ENCODE assay signal across 1 cellular context in the genomic region with DNA sequence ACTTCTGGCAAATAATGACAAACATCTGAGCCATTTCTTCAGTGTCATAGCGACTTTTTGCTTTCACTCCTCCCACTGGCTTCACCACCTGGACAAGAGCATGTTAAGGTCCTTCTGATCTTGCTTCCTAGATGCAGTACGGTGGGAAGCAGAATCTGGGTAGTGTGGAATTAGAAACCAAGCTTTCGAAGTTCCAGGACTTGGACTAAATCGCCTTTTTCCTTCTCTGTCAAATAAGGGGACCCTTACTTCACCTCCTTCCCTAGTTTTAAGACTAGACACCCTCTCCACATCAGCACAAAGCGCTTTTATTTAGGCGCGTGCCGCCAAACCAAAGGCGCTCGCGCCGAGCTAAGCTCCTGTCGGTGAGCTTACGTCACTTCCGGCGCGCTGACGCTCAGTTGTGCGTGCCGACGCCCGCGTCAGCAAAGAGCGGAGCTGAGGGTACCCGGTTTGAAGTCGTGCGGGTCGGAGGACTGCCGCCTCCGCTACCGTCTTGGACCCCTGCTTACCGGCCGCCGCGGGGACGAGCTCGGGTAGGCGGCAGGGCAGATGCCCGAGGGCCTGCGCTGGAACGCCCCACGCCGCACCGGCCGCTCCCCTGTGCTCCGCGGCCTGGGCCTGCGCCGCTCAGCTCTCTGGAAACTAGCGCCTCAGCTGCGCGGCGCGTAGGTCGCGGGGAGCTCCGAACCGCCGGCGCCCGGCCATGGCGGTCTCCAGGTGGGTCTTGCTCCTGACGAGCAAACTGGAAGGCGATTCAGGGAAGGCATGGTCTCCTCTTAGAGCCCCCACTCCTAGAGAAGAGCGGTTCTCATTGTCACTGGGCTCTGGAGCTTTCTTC.
TF ChIP-seq lines count a peak whose summit lies in the region.

A gene (plus strand): TSS at position 400 of the 841 bp plus-strand sequence. CDS start 307 bp downstream, at position 707.

TF ChIP-seq in K562, 482 proteins besides CTCF, POLR2A, EP300 and RAD21 (continued from another document and continues in another):
- TF ChIP-seq, protein P1, sequence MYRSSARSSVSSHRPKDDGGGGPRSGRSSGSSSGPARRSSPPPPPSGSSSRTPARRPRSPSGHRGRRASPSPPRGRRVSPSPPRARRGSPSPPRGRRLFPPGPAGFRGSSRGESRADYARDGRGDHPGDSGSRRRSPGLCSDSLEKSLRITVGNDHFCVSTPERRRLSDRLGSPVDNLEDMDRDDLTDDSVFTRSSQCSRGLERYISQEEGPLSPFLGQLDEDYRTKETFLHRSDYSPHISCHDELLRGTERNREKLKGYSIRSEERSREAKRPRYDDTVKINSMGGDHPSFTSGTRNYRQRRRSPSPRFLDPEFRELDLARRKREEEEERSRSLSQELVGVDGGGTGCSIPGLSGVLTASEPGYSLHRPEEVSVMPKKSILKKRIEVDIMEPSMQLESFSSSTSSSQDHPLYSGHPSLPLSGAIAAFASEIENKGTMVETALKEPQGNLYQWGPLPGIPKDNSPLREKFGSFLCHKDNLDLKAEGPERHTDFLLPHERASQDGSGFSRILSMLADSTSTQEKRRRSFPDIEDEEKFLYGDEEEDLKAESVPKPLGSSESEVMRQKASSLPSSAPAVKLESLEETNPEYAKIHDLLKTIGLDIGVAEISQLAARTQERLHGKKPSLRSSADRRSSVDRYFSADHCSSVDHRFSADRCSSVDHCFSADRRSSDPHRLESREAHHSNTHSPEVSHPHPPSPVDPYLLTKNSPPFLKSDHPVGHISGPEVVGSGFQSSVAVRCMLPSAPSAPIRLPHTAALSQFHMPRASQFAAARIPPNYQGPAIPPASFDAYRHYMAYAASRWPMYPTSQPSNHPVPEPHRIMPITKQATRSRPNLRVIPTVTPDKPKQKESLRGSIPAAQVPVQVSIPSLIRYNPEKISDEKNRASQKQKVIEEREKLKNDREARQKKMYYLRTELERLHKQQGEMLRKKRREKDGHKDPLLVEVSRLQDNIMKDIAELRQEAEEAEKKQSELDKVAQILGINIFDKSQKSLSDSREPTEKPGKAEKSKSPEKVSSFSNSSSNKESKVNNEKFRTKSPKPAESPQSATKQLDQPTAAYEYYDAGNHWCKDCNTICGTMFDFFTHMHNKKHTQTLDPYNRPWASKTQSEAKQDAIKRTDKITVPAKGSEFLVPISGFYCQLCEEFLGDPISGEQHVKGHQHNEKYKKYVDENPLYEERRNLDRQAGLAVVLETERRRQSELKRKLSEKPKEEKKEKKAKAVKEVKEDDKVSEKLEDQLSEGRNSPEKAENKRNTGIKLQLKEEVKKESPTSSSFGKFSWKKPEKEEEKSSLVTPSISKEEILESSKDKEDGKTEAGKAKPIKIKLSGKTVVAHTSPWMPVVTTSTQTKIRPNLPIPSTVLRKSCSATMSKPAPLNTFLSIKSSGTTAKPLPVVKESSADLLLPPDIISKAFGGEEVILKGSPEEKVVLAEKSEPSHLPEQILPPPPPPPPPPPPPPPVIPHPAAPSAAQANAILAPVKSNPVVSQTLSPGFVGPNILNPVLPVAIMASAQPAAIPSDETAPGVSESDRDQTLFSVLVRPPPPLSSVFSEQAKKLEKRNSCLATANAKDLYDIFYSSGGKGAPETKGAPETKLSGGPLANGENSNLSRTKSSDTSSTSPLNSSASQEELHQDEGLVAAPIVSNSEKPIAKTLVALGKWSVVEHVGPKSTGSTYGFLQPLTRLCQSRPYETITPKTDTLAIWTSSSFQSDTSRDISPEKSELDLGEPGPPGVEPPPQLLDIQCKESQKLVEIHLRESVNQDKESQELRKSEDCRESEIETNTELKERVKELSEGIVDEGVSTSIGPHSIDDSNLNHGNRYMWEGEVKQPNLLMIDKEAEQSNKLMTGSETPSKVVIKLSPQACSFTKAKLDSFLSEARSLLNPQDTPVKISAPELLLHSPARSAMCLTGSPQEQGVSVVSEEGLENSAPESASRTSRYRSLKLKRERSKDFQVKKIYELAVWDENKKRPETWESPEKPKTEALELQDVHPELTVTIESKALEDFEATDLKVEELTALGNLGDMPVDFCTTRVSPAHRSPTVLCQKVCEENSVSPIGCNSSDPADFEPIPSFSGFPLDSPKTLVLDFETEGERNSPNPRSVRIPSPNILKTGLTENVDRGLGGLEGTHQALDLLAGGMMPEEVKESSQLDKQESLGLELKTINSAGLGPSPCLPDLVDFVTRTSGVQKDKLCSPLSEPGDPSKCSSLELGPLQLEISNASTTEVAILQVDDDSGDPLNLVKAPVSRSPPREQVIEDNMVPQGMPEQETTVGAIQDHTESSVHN (IDR thresholded peaks at IDR 0.05; ENCODE audit: borderline replicate concordance in 1 of 2, low read depth in 1 of 2): no peak
- TF ChIP-seq ZNF316 (IDR thresholded peaks at IDR 0.05) (no peak), XRCC3 (IDR thresholded peaks at IDR 0.05) (no peak), PML (IDR thresholded peaks at IDR 0.05; ENCODE audit: low read length) (peak; percentile 76), MCM5 (IDR thresholded peaks at IDR 0.05; ENCODE audit: low read depth) (no peak), KHSRP (IDR thresholded peaks at IDR 0.05) (peak; percentile 34; the same call in 1 of the 2 replicates), SIRT6 (IDR thresholded peaks at IDR 0.05; ENCODE audit: low read depth, low read length) (no peak), ZNF133 (CRISPR knock-in tag; IDR thresholded peaks at IDR 0.05) (no peak), GABPB1 (CRISPR knock-in tag; IDR thresholded peaks at IDR 0.05) (peak; percentile 97), ZNF174 (CRISPR knock-in tag; IDR thresholded peaks at IDR 0.05) (no peak), ETS2 (tag; IDR thresholded peaks at IDR 0.05; ENCODE audit: borderline replicate concordance, poor library complexity, severe bottlenecking) (no peak), KLF1 (tag; IDR thresholded peaks at IDR 0.05) (0 out of 2 replicates have a peak, but pooled peaks have one; percentile 19), CREM (IDR thresholded peaks at IDR 0.05; ENCODE audit: low read depth) (peak; percentile 98), SLC30A9 (CRISPR knock-in tag; IDR thresholded peaks at IDR 0.05) (no peak), KDM2B (CRISPR knock-in tag; IDR thresholded peaks at IDR 0.05) (no peak), TOE1 (IDR thresholded peaks at IDR 0.05; ENCODE audit: borderline replicate concordance) (no peak), TOE1 (CRISPR knock-in tag; IDR thresholded peaks at IDR 0.05; ENCODE audit: borderline replicate concordance, low read depth) (no peak), FOS (IDR thresholded peaks at IDR 0.05; ENCODE audit: extremely low read depth, insufficient read length) (no peak), PTTG1 (tag; IDR thresholded peaks at IDR 0.05; ENCODE audit: low read depth) (no peak), DIDO1 (tag; IDR thresholded peaks at IDR 0.05; ENCODE audit: low read depth) (0 out of 2 replicates have a peak, but pooled peaks have one; percentile 45), PCBP2 (IDR thresholded peaks at IDR 0.05; ENCODE audit: low read depth, low read length, poor library complexity, severe bottlenecking) (no peak), ETV6 (IDR thresholded peaks at IDR 0.05; ENCODE audit: borderline replicate concordance in 1 of 2, low read depth in 2 of 2, low read length in 1 of 2) (no peak), ETV6 (CRISPR knock-in tag; IDR thresholded peaks at IDR 0.05; ENCODE audit: borderline replicate concordance) (no peak), ZNF23 (CRISPR knock-in tag; IDR thresholded peaks at IDR 0.05) (no peak), NR2F6 (CRISPR knock-in tag; IDR thresholded peaks at IDR 0.05) (no peak), GATA2 (CRISPR knock-in tag; IDR thresholded peaks at IDR 0.05) (no peak), U2AF1 (optimal IDR thresholded peaks at IDR 0.05; ENCODE audit: low read depth, low read length) (peak; percentile 59), TEAD2 (tag; IDR thresholded peaks at IDR 0.05) (no peak), MCM7 (IDR thresholded peaks at IDR 0.05) (no peak), FOXM1 (IDR thresholded peaks at IDR 0.05; ENCODE audit: low read depth) (no peak), FOXM1 (CRISPR knock-in tag; IDR thresholded peaks at IDR 0.05; ENCODE audit: low read depth) (no peak), MYC (IDR thresholded peaks at IDR 0.05; ENCODE audit: low read depth, low read length) (peak; percentile 90), MYC (CRISPR knock-in tag; IDR thresholded peaks at IDR 0.05; ENCODE audit: borderline replicate concordance, low read depth) (no peak), EZH2 (IDR thresholded peaks at IDR 0.05; ENCODE audit: borderline replicate concordance, low read depth, low read length) (no peak), EP400 (IDR thresholded peaks at IDR 0.05) (peak; percentile 94), ARHGAP35 (IDR thresholded peaks at IDR 0.05; ENCODE audit: partially characterized antibody) (no peak), ZEB2 (IDR thresholded peaks at IDR 0.05) (no peak)
- TF ChIP-seq, protein P2, sequence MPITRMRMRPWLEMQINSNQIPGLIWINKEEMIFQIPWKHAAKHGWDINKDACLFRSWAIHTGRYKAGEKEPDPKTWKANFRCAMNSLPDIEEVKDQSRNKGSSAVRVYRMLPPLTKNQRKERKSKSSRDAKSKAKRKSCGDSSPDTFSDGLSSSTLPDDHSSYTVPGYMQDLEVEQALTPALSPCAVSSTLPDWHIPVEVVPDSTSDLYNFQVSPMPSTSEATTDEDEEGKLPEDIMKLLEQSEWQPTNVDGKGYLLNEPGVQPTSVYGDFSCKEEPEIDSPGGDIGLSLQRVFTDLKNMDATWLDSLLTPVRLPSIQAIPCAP (CRISPR knock-in tag; IDR thresholded peaks at IDR 0.05; ENCODE audit: borderline replicate concordance): no peak
- TF ChIP-seq, protein P3, sequence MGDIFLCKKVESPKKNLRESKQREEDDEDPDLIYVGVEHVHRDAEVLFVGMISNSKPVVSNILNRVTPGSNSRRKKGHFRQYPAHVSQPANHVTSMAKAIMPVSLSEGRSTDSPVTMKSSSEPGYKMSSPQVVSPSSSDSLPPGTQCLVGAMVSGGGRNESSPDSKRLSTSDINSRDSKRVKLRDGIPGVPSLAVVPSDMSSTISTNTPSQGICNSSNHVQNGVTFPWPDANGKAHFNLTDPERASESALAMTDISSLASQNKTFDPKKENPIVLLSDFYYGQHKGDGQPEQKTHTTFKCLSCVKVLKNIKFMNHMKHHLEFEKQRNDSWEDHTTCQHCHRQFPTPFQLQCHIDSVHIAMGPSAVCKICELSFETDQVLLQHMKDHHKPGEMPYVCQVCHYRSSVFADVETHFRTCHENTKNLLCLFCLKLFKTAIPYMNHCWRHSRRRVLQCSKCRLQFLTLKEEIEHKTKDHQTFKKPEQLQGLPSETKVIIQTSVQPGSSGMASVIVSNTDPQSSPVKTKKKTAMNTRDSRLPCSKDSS (IDR thresholded peaks at IDR 0.05; ENCODE audit: low read depth, partially characterized antibody): no peak
- TF ChIP-seq, protein P4, sequence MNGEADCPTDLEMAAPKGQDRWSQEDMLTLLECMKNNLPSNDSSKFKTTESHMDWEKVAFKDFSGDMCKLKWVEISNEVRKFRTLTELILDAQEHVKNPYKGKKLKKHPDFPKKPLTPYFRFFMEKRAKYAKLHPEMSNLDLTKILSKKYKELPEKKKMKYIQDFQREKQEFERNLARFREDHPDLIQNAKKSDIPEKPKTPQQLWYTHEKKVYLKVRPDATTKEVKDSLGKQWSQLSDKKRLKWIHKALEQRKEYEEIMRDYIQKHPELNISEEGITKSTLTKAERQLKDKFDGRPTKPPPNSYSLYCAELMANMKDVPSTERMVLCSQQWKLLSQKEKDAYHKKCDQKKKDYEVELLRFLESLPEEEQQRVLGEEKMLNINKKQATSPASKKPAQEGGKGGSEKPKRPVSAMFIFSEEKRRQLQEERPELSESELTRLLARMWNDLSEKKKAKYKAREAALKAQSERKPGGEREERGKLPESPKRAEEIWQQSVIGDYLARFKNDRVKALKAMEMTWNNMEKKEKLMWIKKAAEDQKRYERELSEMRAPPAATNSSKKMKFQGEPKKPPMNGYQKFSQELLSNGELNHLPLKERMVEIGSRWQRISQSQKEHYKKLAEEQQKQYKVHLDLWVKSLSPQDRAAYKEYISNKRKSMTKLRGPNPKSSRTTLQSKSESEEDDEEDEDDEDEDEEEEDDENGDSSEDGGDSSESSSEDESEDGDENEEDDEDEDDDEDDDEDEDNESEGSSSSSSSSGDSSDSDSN (IDR thresholded peaks at IDR 0.05; ENCODE audit: borderline replicate concordance in 1 of 2, low read depth in 2 of 2, low read length in 2 of 2): peak; percentile 70 to 71; a peak in 2 of 4 replicates
- TF ChIP-seq, protein P5, sequence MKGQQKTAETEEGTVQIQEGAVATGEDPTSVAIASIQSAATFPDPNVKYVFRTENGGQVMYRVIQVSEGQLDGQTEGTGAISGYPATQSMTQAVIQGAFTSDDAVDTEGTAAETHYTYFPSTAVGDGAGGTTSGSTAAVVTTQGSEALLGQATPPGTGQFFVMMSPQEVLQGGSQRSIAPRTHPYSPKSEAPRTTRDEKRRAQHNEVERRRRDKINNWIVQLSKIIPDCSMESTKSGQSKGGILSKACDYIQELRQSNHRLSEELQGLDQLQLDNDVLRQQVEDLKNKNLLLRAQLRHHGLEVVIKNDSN (CRISPR knock-in tag; IDR thresholded peaks at IDR 0.05): peak; percentile 43; the same call in 1 of the 2 replicates
- TF ChIP-seq, protein P6, sequence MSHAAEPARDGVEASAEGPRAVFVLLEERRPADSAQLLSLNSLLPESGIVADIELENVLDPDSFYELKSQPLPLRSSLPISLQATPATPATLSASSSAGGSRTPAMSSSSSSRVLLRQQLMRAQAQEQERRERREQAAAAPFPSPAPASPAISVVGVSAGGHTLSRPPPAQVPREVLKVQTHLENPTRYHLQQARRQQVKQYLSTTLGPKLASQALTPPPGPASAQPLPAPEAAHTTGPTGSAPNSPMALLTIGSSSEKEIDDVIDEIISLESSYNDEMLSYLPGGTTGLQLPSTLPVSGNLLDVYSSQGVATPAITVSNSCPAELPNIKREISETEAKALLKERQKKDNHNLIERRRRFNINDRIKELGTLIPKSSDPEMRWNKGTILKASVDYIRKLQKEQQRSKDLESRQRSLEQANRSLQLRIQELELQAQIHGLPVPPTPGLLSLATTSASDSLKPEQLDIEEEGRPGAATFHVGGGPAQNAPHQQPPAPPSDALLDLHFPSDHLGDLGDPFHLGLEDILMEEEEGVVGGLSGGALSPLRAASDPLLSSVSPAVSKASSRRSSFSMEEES (CRISPR knock-in tag; IDR thresholded peaks at IDR 0.05): no peak
- TF ChIP-seq, protein P7, sequence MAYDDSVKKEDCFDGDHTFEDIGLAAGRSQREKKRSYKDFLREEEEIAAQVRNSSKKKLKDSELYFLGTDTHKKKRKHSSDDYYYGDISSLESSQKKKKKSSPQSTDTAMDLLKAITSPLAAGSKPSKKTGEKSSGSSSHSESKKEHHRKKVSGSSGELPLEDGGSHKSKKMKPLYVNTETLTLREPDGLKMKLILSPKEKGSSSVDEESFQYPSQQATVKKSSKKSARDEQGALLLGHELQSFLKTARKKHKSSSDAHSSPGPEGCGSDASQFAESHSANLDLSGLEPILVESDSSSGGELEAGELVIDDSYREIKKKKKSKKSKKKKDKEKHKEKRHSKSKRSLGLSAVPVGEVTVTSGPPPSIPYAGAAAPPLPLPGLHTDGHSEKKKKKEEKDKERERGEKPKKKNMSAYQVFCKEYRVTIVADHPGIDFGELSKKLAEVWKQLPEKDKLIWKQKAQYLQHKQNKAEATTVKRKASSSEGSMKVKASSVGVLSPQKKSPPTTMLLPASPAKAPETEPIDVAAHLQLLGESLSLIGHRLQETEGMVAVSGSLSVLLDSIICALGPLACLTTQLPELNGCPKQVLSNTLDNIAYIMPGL (CRISPR knock-in tag; IDR thresholded peaks at IDR 0.05): 0 out of 2 replicates have a peak, but pooled peaks have one; percentile 45
